In the genomic region with DNA sequence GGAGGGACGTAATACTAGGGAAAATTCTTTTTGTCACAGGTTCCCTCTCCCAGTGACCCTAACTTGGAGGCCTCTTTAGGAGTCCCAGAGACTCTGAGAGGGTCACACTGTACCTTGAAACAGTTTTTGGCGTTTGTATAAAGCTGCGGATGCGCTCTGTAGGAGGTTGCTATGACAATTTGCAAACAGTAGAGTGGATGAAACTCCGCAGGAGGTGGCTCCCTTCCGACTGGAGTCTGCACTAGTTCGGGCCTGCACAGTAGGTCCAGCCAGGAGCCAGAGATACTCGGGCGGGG, we compare ENCODE assay signal across 10 cellular contexts. TPM values are rescaled to one million over a fixed set of nuclear protein-coding genes. Genes with fewer than 3 reads are reported as not detected.
DNase-seq lines count a peak whose midpoint lies in the region; ATAC-seq, FAIRE-seq and TF ChIP-seq lines count a peak whose summit lies in the region.
"Had no signal": no experiment of that assay in that cellular context is flagged by ENCODE, and none has a peak within 500 bp of the region (broad histone marks: within the 10 kb centered on the region; RNA-seq: fewer than 3 reads in every experiment).

No MANE protein-coding gene starts in this region.

- TF ChIP-seq POLR2A in tibial nerve (IDR thresholded peaks at IDR 0.05): no peak

- no peak overlapping the region for H2BK15ac ChIP-seq in mesendoderm (replicated peaks; ENCODE audit: low read depth)

- H3K4me2 ChIP-seq in astrocyte (ENCODE audit: low read length): peak overlapping the region; percentile 100
- H3K4me2 ChIP-seq in mesendoderm (ENCODE audit: low read length): peak overlapping the region; percentile 3

- H3K27ac ChIP-seq in astrocyte (ENCODE audit: low read depth, low read length): no peak overlapping the region
- H3K27ac ChIP-seq in mesendoderm (ENCODE audit: low read depth, low read length): no peak overlapping the region
- H3K27ac ChIP-seq in tibial nerve: peak overlapping the region in 3 of 4 donors; percentile 77 to 97 (median 97)
- H3K27ac ChIP-seq: foreskin keratinocyte had no signal

- H3K56ac ChIP-seq in mesendoderm (ENCODE audit: low read length): peak overlapping the region; percentile 2

- no peak overlapping the region for H2AK5ac ChIP-seq in mesendoderm (ENCODE audit: low read length)

- no peak for ATAC-seq in HG02973 (IDR thresholded peaks at IDR 0.05; ENCODE audit: unreplicated experiment)

- H4K20me1 ChIP-seq in astrocyte (ENCODE audit: insufficient read depth, low read length): peaks cover 20% of the 10 kb centered on the region

- H3K4me3 ChIP-seq in astrocyte (ENCODE audit: insufficient read depth, low read depth, low read length) (no peak overlapping the region), mesendoderm (ENCODE audit: low read length) (no peak overlapping the region), tibial nerve (peak overlapping the region in 1 of 4 donors; percentile 99)

- H2AFZ ChIP-seq in astrocyte (ENCODE audit: low read depth, low read length): peak overlapping the region; percentile 83

- no peak for DNase-seq in activated naive CD4-positive, alpha-beta T cell treated with anti-CD3 and anti-CD28 coated beads, Interleukin-2, amount 10 ng/mL, durations not matched to agents 7 days and 5 days
- no peak for DNase-seq in activated naive CD4-positive, alpha-beta T cell treated with Interleukin-2 at 50 U/mL for 16 hours
- DNase-seq in astrocyte (ENCODE audit: low read depth): no peak
- peak; percentile 79 for DNase-seq in mesendoderm
- DNase-seq in tibial nerve (ENCODE audit: low spot score in 2 of 2): no peak
- DNase-seq in NCI-H1092 (lab: John Stamatoyannopoulos, UW): no peak
- no peak for DNase-seq in SIG-M5 (lab: John Stamatoyannopoulos, UW)
- DNase-seq: activated CD8-positive, alpha-beta memory T cell treated with anti-CD3 and anti-CD28 coated beads, Interleukin-2, amount 50 U/mL, for 48 hours had no signal

- peaks cover 5% of the 10 kb centered on the region for H3K9me3 Mint-ChIP-seq in activated naive CD4-positive, alpha-beta T cell treated with anti-CD3 and anti-CD28 coated beads, Interleukin-2, amount 10 ng/mL, durations not matched to agents 7 days and 5 days
- H3K9me3 Mint-ChIP-seq in astrocyte (ENCODE audit: unreplicated experiment): no peaks in the 10 kb centered on the region

- no peak overlapping the region for H3K23ac ChIP-seq in mesendoderm (ENCODE audit: low read length)

- H4K8ac ChIP-seq in mesendoderm (ENCODE audit: low read depth, low read length): no peak overlapping the region

- peaks cover 16% of the 10 kb centered on the region for H3K4me1 ChIP-seq in astrocyte (ENCODE audit: insufficient read depth, low read length)
- no peaks in the 10 kb centered on the region for H3K4me1 ChIP-seq in mesendoderm (ENCODE audit: control insufficient read depth, low read depth, low read length)
- peaks cover 0 to 30% (median 14%) of the 10 kb centered on the region in 4 donors for H3K4me1 ChIP-seq in tibial nerve

- no peak overlapping the region for H2BK5ac ChIP-seq in mesendoderm (ENCODE audit: low read length)

- peaks cover 12% of the 10 kb centered on the region for H3K27me3 Mint-ChIP-seq in activated naive CD4-positive, alpha-beta T cell treated with anti-CD3 and anti-CD28 coated beads, Interleukin-2, amount 10 ng/mL, durations not matched to agents 7 days and 5 days
- H3K27me3 Mint-ChIP-seq in astrocyte (ENCODE audit: low read depth, unreplicated experiment): peaks cover 7% of the 10 kb centered on the region

- H2BK120ac ChIP-seq in mesendoderm (ENCODE audit: low read depth, low read length): no peak overlapping the region

- CTCF ChIA-PET in activated naive CD4-positive, alpha-beta T cell treated with anti-CD3 and anti-CD28 coated beads, Interleukin-2, amount 10 ng/mL, durations not matched to agents 7 days and 5 days (lab: Charles Lee): interaction anchor here (0.9 to 1.3 kb wide), 2 partner anchors 12 to 16 kb away, joined by 3 read pairs; no protein-coding TSS in a partner anchor

- H3K36me3 Mint-ChIP-seq in activated naive CD4-positive, alpha-beta T cell treated with anti-CD3 and anti-CD28 coated beads, Interleukin-2, amount 10 ng/mL, durations not matched to agents 7 days and 5 days: peaks cover 24% of the 10 kb centered on the region
- peaks cover 8% of the 10 kb centered on the region for H3K36me3 Mint-ChIP-seq in astrocyte (ENCODE audit: low read depth, unreplicated experiment)

- TF ChIP-seq CTCF in astrocyte (IDR thresholded peaks at IDR 0.05; ENCODE audit: insufficient read depth, low read depth, low read length) (no peak), tibial nerve (IDR thresholded peaks at IDR 0.05) (no peak)

- TF ChIP-seq EP300 in tibial nerve (IDR thresholded peaks at IDR 0.05): no peak

- peak overlapping the region; percentile 95 for H3K4me3 Mint-ChIP-seq in activated naive CD4-positive, alpha-beta T cell treated with anti-CD3 and anti-CD28 coated beads, Interleukin-2, amount 10 ng/mL, durations not matched to agents 7 days and 5 days
- H3K4me3 Mint-ChIP-seq in astrocyte (ENCODE audit: unreplicated experiment): peak overlapping the region; percentile 93

- no peak overlapping the region for H3K18ac ChIP-seq in mesendoderm (ENCODE audit: low read length)

- peaks cover 35% of the 10 kb centered on the region for H3K4me1 Mint-ChIP-seq in activated naive CD4-positive, alpha-beta T cell treated with anti-CD3 and anti-CD28 coated beads, Interleukin-2, amount 10 ng/mL, durations not matched to agents 7 days and 5 days
- peaks cover 20% of the 10 kb centered on the region for H3K4me1 Mint-ChIP-seq in astrocyte (ENCODE audit: low read depth, unreplicated experiment)

- H3K27me3 ChIP-seq in astrocyte (ENCODE audit: insufficient read depth, low read length) (no peaks in the 10 kb centered on the region), mesendoderm (ENCODE audit: insufficient read depth, low read length, poor library complexity) (no peaks in the 10 kb centered on the region), tibial nerve (no peaks in the 10 kb centered on the region)
- H3K27me3 ChIP-seq: foreskin keratinocyte had no signal

- FAIRE-seq in astrocyte (lab: Jason Lieb, UNC): no peak

- no peak overlapping the region for H4K5ac ChIP-seq in mesendoderm (ENCODE audit: low read length)

- no peaks in the 10 kb centered on the region for H3K9me3 ChIP-seq in astrocyte (ENCODE audit: insufficient read depth, low read depth, low read length)
- no peaks in the 10 kb centered on the region for H3K9me3 ChIP-seq in tibial nerve

- peak overlapping the region; percentile 92 for H3K27ac Mint-ChIP-seq in activated naive CD4-positive, alpha-beta T cell treated with anti-CD3 and anti-CD28 coated beads, Interleukin-2, amount 10 ng/mL, durations not matched to agents 7 days and 5 days
- peak overlapping the region; percentile 96 for H3K27ac Mint-ChIP-seq in astrocyte (ENCODE audit: unreplicated experiment)

- H3K4ac ChIP-seq in mesendoderm (ENCODE audit: low read depth, low read length): no peak overlapping the region

- no peaks in the 10 kb centered on the region for H3K79me1 ChIP-seq in mesendoderm (ENCODE audit: low read length)

- WGBS in mesendoderm (ENCODE audit: extremely low coverage, insufficient coverage, low lambda C conversion rate): no CpG with 5 or more reads among the region's 9 CpGs
- WGBS in tibial nerve, 2 donors: 57 to 66% methylated on average over 7 to 9 of the region's 9 CpGs

- H3K36me3 ChIP-seq in astrocyte (ENCODE audit: insufficient read depth, low read length): no peaks in the 10 kb centered on the region
- no peaks in the 10 kb centered on the region for H3K36me3 ChIP-seq in mesendoderm (ENCODE audit: control insufficient read depth, insufficient read depth, low read length)
- no peaks in the 10 kb centered on the region for H3K36me3 ChIP-seq in tibial nerve

- peaks cover 35% of the 10 kb centered on the region for H3K79me2 ChIP-seq in astrocyte (ENCODE audit: insufficient read depth, low read length)
- H3K79me2 ChIP-seq in mesendoderm (ENCODE audit: control insufficient read depth, insufficient read depth, low read length): peaks cover 30% of the 10 kb centered on the region

- H3K9ac ChIP-seq in astrocyte (ENCODE audit: low read length) (peak overlapping the region; percentile 93), mesendoderm (ENCODE audit: low read length) (no peak overlapping the region)

RNA-seq across cellular contexts. Expression of gene DYRK2, which starts 1.3 kb away (rescaled TPM):
- total RNA-seq in astrocyte: 50.7 and 52.6 TPM in 2 replicates
- 17.7 TPM for polyA plus RNA-seq in mesendoderm (2013, experiment 1 of 2)
- 18.5 TPM for polyA plus RNA-seq in mesendoderm (2013, experiment 2 of 2)
- 10 to 100 TPM in 3 of 4 donors, 1 to 10 TPM in 1; 9.6 to 21.6 (median 19.2) TPM for total RNA-seq in tibial nerve

Comparison
In these comparisons a context has a peak if more than half of its experiments do, and no peak if none do; other contexts are left out.
1. H3K27ac ChIP-seq: peak in tibial nerve (3 of 4); none in astrocyte (single experiment) and mesendoderm (single experiment).